Comparison of ENCODE assay signal across 2 cellular contexts in genomic region chr11:44934110-44934509, GRCh38.
TF ChIP-seq lines count a peak whose summit lies in the region.

No MANE protein-coding gene starts in this region.

TF ChIP-seq in HepG2, 621 proteins besides CTCF, POLR2A, EP300 and RAD21:
- TF ChIP-seq HDAC2 (CRISPR knock-in tag; IDR thresholded peaks at IDR 0.05), result no peak
- TF ChIP-seq GTF2F1 (IDR thresholded peaks at IDR 0.05; ENCODE audit: low read length), result no peak
- peak; percentile 57; the same call in 1 of the 2 replicates for TF ChIP-seq MNT (IDR thresholded peaks at IDR 0.05)

TF ChIP-seq in endothelial cell of umbilical vein, 7 proteins besides CTCF, POLR2A, EP300 and RAD21:
- TF ChIP-seq JUN (IDR thresholded peaks at IDR 0.05; ENCODE audit: borderline replicate concordance, insufficient read depth, insufficient read length, low read depth), result no peak
- no peak for TF ChIP-seq FOS (IDR thresholded peaks at IDR 0.05; ENCODE audit: borderline replicate concordance, insufficient read depth, low read length)
- TF ChIP-seq MYC (IDR thresholded peaks at IDR 0.05; ENCODE audit: low read depth, low read length), result no peak
- no peak for TF ChIP-seq GATA2 (IDR thresholded peaks at IDR 0.05; ENCODE audit: insufficient read depth, insufficient read length, low read depth, low read length)
TF ChIP-seq in endothelial cell of umbilical vein: peak in this region for 0.
